Comparison of ENCODE assay signal across 15 cellular contexts in the genomic region with DNA sequence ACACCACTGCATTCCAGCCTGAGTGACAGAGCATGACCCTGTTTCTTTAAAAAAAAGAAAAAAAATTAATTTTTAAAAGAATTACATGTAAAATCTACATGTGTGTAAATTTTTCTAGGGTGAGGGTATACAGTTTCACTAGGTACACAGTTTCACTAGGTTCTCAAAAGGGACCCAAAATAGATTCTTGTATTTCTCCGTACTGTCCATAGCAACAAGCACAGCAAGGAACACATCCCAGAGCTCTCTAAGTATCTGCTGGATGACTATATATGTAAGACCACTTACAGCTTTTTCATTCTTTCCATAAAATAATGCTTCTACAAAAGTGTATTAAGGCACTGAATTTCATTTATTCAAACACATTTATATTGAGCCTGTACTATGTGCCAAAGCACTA. TPM values are rescaled to one million over a fixed set of nuclear protein-coding genes. Genes with fewer than 3 reads are reported as not detected.
DNase-seq lines count a peak whose midpoint lies in the region; ATAC-seq lines count a peak whose summit lies in the region.
"Had no signal": no experiment of that assay in that cellular context is flagged by ENCODE, and none has a peak within 500 bp of the region (broad histone marks: within the 10 kb centered on the region; RNA-seq: fewer than 3 reads in every experiment).

No MANE protein-coding gene starts in this region.

- DNase-seq in activated naive CD4-positive, alpha-beta T cell treated with Interleukin-2 at 50 U/mL for 16 hours, result no peak
- DNase-seq in left ventricle myocardium superior (no peak), cardiac septum (ENCODE audit: low spot score) (no peak), ureter (ENCODE audit: low spot score) (no peak)
- DNase-seq in activated naive CD8-positive, alpha-beta T cell treated with anti-CD3 and anti-CD28 coated beads for 36 hours, result no peak
- DNase-seq: BE2C; CD4-positive, alpha-beta memory T cell; COR-L47; DMS153; DMS79 treated with DMSO at 0.1 percent for 48 hours; EL; GM23248 had no signal

- H3K4me3 Mint-ChIP-seq in activated naive CD4-positive, alpha-beta T cell treated with anti-CD3 and anti-CD28 coated beads, Interleukin-2, amount 50 U/mL, for 24 hours, result no peak overlapping the region
- H3K4me3 Mint-ChIP-seq in activated naive CD8-positive, alpha-beta T cell treated with anti-CD3 and anti-CD28 coated beads for 36 hours, result no peak overlapping the region
- H3K4me3 Mint-ChIP-seq: CD4-positive, alpha-beta memory T cell had no signal

- peak overlapping the region; percentile 88 for H3K27ac Mint-ChIP-seq in activated naive CD4-positive, alpha-beta T cell treated with anti-CD3 and anti-CD28 coated beads, Interleukin-2, amount 50 U/mL, for 24 hours
- peak overlapping the region; percentile 2 for H3K27ac Mint-ChIP-seq in activated naive CD8-positive, alpha-beta T cell treated with anti-CD3 and anti-CD28 coated beads for 36 hours

- peaks cover 22% of the 10 kb centered on the region for H3K4me1 Mint-ChIP-seq in activated naive CD4-positive, alpha-beta T cell treated with anti-CD3 and anti-CD28 coated beads, Interleukin-2, amount 50 U/mL, for 24 hours
- peaks cover 14% of the 10 kb centered on the region for H3K4me1 Mint-ChIP-seq in activated naive CD8-positive, alpha-beta T cell treated with anti-CD3 and anti-CD28 coated beads for 36 hours

- peaks cover 22% of the 10 kb centered on the region for H3K36me3 Mint-ChIP-seq in activated naive CD4-positive, alpha-beta T cell treated with anti-CD3 and anti-CD28 coated beads, Interleukin-2, amount 50 U/mL, for 24 hours
- peaks cover 32% of the 10 kb centered on the region for H3K36me3 Mint-ChIP-seq in activated naive CD8-positive, alpha-beta T cell treated with anti-CD3 and anti-CD28 coated beads for 36 hours

- peak; percentile 50 for ATAC-seq in left ventricle myocardium superior
- ATAC-seq: A549, HCT116 had no signal

- H3K9me3 Mint-ChIP-seq in activated naive CD4-positive, alpha-beta T cell treated with anti-CD3 and anti-CD28 coated beads, Interleukin-2, amount 50 U/mL, for 24 hours, result no peaks in the 10 kb centered on the region
- H3K9me3 Mint-ChIP-seq in activated naive CD8-positive, alpha-beta T cell treated with anti-CD3 and anti-CD28 coated beads for 36 hours, result no peaks in the 10 kb centered on the region
- H3K9me3 Mint-ChIP-seq: CD4-positive, alpha-beta memory T cell had no signal

- no peaks in the 10 kb centered on the region for H3K27me3 Mint-ChIP-seq in activated naive CD4-positive, alpha-beta T cell treated with anti-CD3 and anti-CD28 coated beads, Interleukin-2, amount 50 U/mL, for 24 hours
- no peaks in the 10 kb centered on the region for H3K27me3 Mint-ChIP-seq in activated naive CD8-positive, alpha-beta T cell treated with anti-CD3 and anti-CD28 coated beads for 36 hours
- H3K27me3 Mint-ChIP-seq: CD4-positive, alpha-beta memory T cell had no signal

- intact Hi-C loops in left ventricle myocardium superior (cut with micrococcal nuclease) (no loop called here), cardiac septum (cut with DNase I) (no loop called here)

RNA-seq across cellular contexts. Expression of a gene that starts 55.1 kb away (rescaled TPM):
- 57.3 TPM for total RNA-seq in left ventricle myocardium superior
- total RNA-seq in cardiac septum, result 56.1 TPM
- total RNA-seq in activated naive CD8-positive, alpha-beta T cell treated with anti-CD3 and anti-CD28 coated beads for 36 hours, result 10 to 100 TPM; 24.8 to 30.8 TPM
- 120 TPM for total RNA-seq in ureter
